ENCODE assay signal across 21 cellular contexts in genomic region chr16:17155480-17155879, GRCh38.
"Had no signal": no experiment of that assay in that cellular context is flagged by ENCODE, and none has a peak within 500 bp of the region (broad histone marks: within the 10 kb centered on the region; RNA-seq: fewer than 3 reads in every experiment).

No MANE protein-coding gene starts in this region.

- H3K27me3 Mint-ChIP-seq: effector memory CD8-positive, alpha-beta T cell; stimulated activated naive CD8-positive, alpha-beta T cell treated with anti-CD3 and anti-CD28 coated beads, Interleukin-15, Interleukin-2, amounts not matched to agents 100 ng/mL and 50 ng/mL, for 24 hours had no signal

- H3K36me3 Mint-ChIP-seq: mesothelial cell of epicardium had no signal

- H3K4me3 ChIP-seq: esophagus squamous epithelium, hepatocyte, left ventricle myocardium inferior, psoas muscle, right lobe of liver, testis, tibial nerve, upper lobe of right lung, vagina had no signal

- H3K27ac ChIP-seq: epithelial cell of prostate, esophagus squamous epithelium, foreskin keratinocyte, hepatocyte, left ventricle myocardium inferior, psoas muscle, right lobe of liver, testis, tibial nerve, upper lobe of right lung, vagina had no signal

- H3K27me3 ChIP-seq: esophagus squamous epithelium, foreskin keratinocyte, hepatocyte, right lobe of liver, testis, tibial nerve, upper lobe of right lung, vagina had no signal

- ATAC-seq: effector memory CD8-positive, alpha-beta T cell; foreskin keratinocyte; psoas muscle; stimulated activated effector memory CD8-positive, alpha-beta T cell treated with anti-CD3 and anti-CD28 coated beads, Interleukin-12 subunit alpha, Interleukin-12 subunit beta, amount 100 ng/mL, for 72 hours had no signal

- DNase-seq: effector memory CD8-positive, alpha-beta T cell; esophagus squamous epithelium; foreskin keratinocyte; kidney; left cardiac atrium; left ventricle myocardium inferior; psoas muscle; retina; right lobe of liver; stimulated activated CD4-positive, alpha-beta T cell treated with anti-CD3 and anti-CD28 coated beads, Interleukin-4, amount 100 ng/mL, for 1 hour; stimulated activated CD8-positive, alpha-beta memory T cell treated with anti-CD3 and anti-CD28 coated beads, Interleukin-4, amount 100 ng/mL, for 48 hours; testis; upper lobe of right lung had no signal

- H3K4me1 Mint-ChIP-seq: mesothelial cell of epicardium had no signal

- H3K4me1 ChIP-seq: esophagus squamous epithelium, foreskin keratinocyte, left ventricle myocardium inferior, psoas muscle, right lobe of liver, testis, upper lobe of right lung, vagina had no signal

- H3K36me3 ChIP-seq: left ventricle myocardium inferior, right lobe of liver, upper lobe of right lung, vagina had no signal

- H3K9me3 ChIP-seq: esophagus squamous epithelium, left ventricle myocardium inferior, psoas muscle, right lobe of liver, testis, tibial nerve, upper lobe of right lung, vagina had no signal

- H3K9me3 Mint-ChIP-seq: effector memory CD8-positive, alpha-beta T cell; mesothelial cell of epicardium; nephron; stimulated activated effector memory CD8-positive, alpha-beta T cell treated with anti-CD3 and anti-CD28 coated beads, Interleukin-12 subunit alpha, Interleukin-12 subunit beta, amount 100 ng/mL, for 72 hours; stimulated activated naive CD8-positive, alpha-beta T cell treated with anti-CD3 and anti-CD28 coated beads, Interleukin-15, Interleukin-2, amounts not matched to agents 100 ng/mL and 50 ng/mL, for 24 hours had no signal

- H3K4me3 Mint-ChIP-seq: effector memory CD8-positive, alpha-beta T cell; mesothelial cell of epicardium; nephron; stimulated activated effector memory CD8-positive, alpha-beta T cell treated with anti-CD3 and anti-CD28 coated beads, Interleukin-12 subunit alpha, Interleukin-12 subunit beta, amount 100 ng/mL, for 72 hours; stimulated activated naive CD8-positive, alpha-beta T cell treated with anti-CD3 and anti-CD28 coated beads, Interleukin-15, Interleukin-2, amounts not matched to agents 100 ng/mL and 50 ng/mL, for 24 hours had no signal

- H3K27ac Mint-ChIP-seq: effector memory CD8-positive, alpha-beta T cell; mesothelial cell of epicardium; nephron; stimulated activated effector memory CD8-positive, alpha-beta T cell treated with anti-CD3 and anti-CD28 coated beads, Interleukin-12 subunit alpha, Interleukin-12 subunit beta, amount 100 ng/mL, for 72 hours; stimulated activated naive CD8-positive, alpha-beta T cell treated with anti-CD3 and anti-CD28 coated beads, Interleukin-15, Interleukin-2, amounts not matched to agents 100 ng/mL and 50 ng/mL, for 24 hours had no signal
